ENCODE assay signal across 12 cellular contexts in genomic region chr1:8438449-8438848, GRCh38.
DNase-seq lines count a peak whose midpoint lies in the region; FAIRE-seq and TF ChIP-seq lines count a peak whose summit lies in the region.
"Had no signal": no experiment of that assay in that cellular context is flagged by ENCODE, and none has a peak within 500 bp of the region (broad histone marks: within the 10 kb centered on the region; RNA-seq: fewer than 3 reads in every experiment).

No MANE protein-coding gene starts in this region.

- TF ChIP-seq POLR2A in stomach (IDR thresholded peaks at IDR 0.05) = no peak

- no peak overlapping the region for H2BK15ac ChIP-seq in mesendoderm (replicated peaks; ENCODE audit: low read depth)

- no peak overlapping the region for H2BK120ac ChIP-seq in mesendoderm (ENCODE audit: low read depth, low read length)

- no peaks in the 10 kb centered on the region for H3K9me3 Mint-ChIP-seq in chondrocyte (ENCODE audit: low read depth)

- no peaks in the 10 kb centered on the region for H3K27me3 Mint-ChIP-seq in chondrocyte (ENCODE audit: low read depth)
- H3K27me3 Mint-ChIP-seq: naive thymus-derived CD4-positive, alpha-beta T cell had no signal

- H3K18ac ChIP-seq in mesendoderm (ENCODE audit: low read length) = no peak overlapping the region

- no peaks in the 10 kb centered on the region for H4K20me1 ChIP-seq in Karpas-422 (ENCODE audit: insufficient read depth, low read depth, low read length)

- no peaks in the 10 kb centered on the region for H3K9me2 ChIP-seq in Karpas-422 (replicated peaks; ENCODE audit: insufficient read depth, low read length)

- H3K4me1 ChIP-seq in Karpas-422 (ENCODE audit: low read length) (peaks cover 69% of the 10 kb centered on the region), mesendoderm (ENCODE audit: control insufficient read depth, low read depth, low read length) (peaks cover 4% of the 10 kb centered on the region), stomach (peaks cover 13 to 47% (median 36%) of the 10 kb centered on the region in 4 donors)

- peaks cover 8% of the 10 kb centered on the region for H3K79me1 ChIP-seq in mesendoderm (ENCODE audit: low read length)

- H3K36me3 Mint-ChIP-seq in chondrocyte (ENCODE audit: low read depth) = no peaks in the 10 kb centered on the region

- H3K36me3 ChIP-seq in Karpas-422 (ENCODE audit: insufficient read depth, low read length) (no peaks in the 10 kb centered on the region), mesendoderm (ENCODE audit: control insufficient read depth, insufficient read depth, low read length) (no peaks in the 10 kb centered on the region), stomach (no peaks in the 10 kb centered on the region)

- WGBS in mesendoderm (ENCODE audit: extremely low coverage, insufficient coverage, low lambda C conversion rate) = no CpG with 5 or more reads among the region's 5 CpGs
- 31 to 54% (median 36%) methylated on average over 5 of the region's 5 CpGs for WGBS in stomach, 5 donors

- H2AK5ac ChIP-seq in mesendoderm (ENCODE audit: low read length) = no peak overlapping the region

- peak overlapping the region; percentile 94 for H3K27ac Mint-ChIP-seq in chondrocyte (ENCODE audit: unreplicated experiment)

- DNase-seq in Karpas-422 (peak; percentile 43), chondrocyte (ENCODE audit: low spot score) (no peak), mesendoderm (no peak), stomach (peak; percentile 42), EL (no peak), NCI-H1417 treated with DMSO at 0.1 percent for 48 hours (lab: John Stamatoyannopoulos, UW) (no peak), RCC 7860 (ENCODE audit: low spot score) (no peak), SW480 (ENCODE audit: low spot score) (no peak)
- DNase-seq: activated CD4-positive, alpha-beta T cell treated with anti-CD3 and anti-CD28 coated beads for 4 hours; activated gamma-delta T cell; naive thymus-derived CD4-positive, alpha-beta T cell; stimulated activated CD4-positive, alpha-beta T cell treated with anti-CD3 and anti-CD28 coated beads, Interleukin-4, amount 100 ng/mL, for 1 hour had no signal

- H2AFZ ChIP-seq in Karpas-422 (ENCODE audit: low read length) = no peak overlapping the region

- peak overlapping the region; percentile 76 for H3K4me2 ChIP-seq in Karpas-422 (ENCODE audit: low read depth, low read length, poor library complexity, severe bottlenecking)
- H3K4me2 ChIP-seq in mesendoderm (ENCODE audit: low read length) = no peak overlapping the region

- H3K56ac ChIP-seq in mesendoderm (ENCODE audit: low read length) = no peak overlapping the region

- H3K9ac ChIP-seq in Karpas-422 (ENCODE audit: low read length) = peak overlapping the region; percentile 60
- H3K9ac ChIP-seq in mesendoderm (ENCODE audit: low read length) = no peak overlapping the region

- no peak for TF ChIP-seq EP300 in stomach (IDR thresholded peaks at IDR 0.05)

- H3K4me1 Mint-ChIP-seq in chondrocyte (ENCODE audit: low read depth) = peaks cover 21% of the 10 kb centered on the region

- TF ChIP-seq CTCF in chondrocyte (IDR thresholded peaks at IDR 0.05) (no peak), stomach (IDR thresholded peaks at IDR 0.05) (no peak)

- no peak overlapping the region for H3K4me3 Mint-ChIP-seq in chondrocyte (ENCODE audit: unreplicated experiment)
- H3K4me3 Mint-ChIP-seq: naive thymus-derived CD4-positive, alpha-beta T cell had no signal

- H3K4ac ChIP-seq in mesendoderm (ENCODE audit: low read depth, low read length) = peak overlapping the region; percentile 49

- H3K4me3 ChIP-seq in Karpas-422 (ENCODE audit: low read length) = peak overlapping the region; percentile 54
- no peak overlapping the region for H3K4me3 ChIP-seq in mesendoderm (ENCODE audit: low read length)
- H3K4me3 ChIP-seq in stomach = no peak overlapping the region

- no peak overlapping the region for H4K8ac ChIP-seq in mesendoderm (ENCODE audit: low read depth, low read length)

- FAIRE-seq in RCC 7860 (lab: Jason Lieb, UNC) = no peak

- H3K23ac ChIP-seq in mesendoderm (ENCODE audit: low read length) = no peak overlapping the region

- H3K79me2 ChIP-seq in Karpas-422 (ENCODE audit: low read length) (peaks cover 15% of the 10 kb centered on the region; the same call in 1 of the 2 replicates), mesendoderm (ENCODE audit: control insufficient read depth, insufficient read depth, low read length) (no peaks in the 10 kb centered on the region)

- peak overlapping the region; percentile 96 for H3K27ac ChIP-seq in Karpas-422 (ENCODE audit: low read length)
- no peak overlapping the region for H3K27ac ChIP-seq in mesendoderm (ENCODE audit: low read depth, low read length)
- H3K27ac ChIP-seq in stomach = peak overlapping the region; percentile 31 to 75 (median 73)

- no peak overlapping the region for H2BK5ac ChIP-seq in mesendoderm (ENCODE audit: low read length)

- no peak overlapping the region for H4K5ac ChIP-seq in mesendoderm (ENCODE audit: low read length)

- H3K27me3 ChIP-seq in Karpas-422 (ENCODE audit: low read length) = no peaks in the 10 kb centered on the region
- H3K27me3 ChIP-seq in mesendoderm (ENCODE audit: insufficient read depth, low read length, poor library complexity) = no peaks in the 10 kb centered on the region
- H3K27me3 ChIP-seq in stomach = no peaks in the 10 kb centered on the region

- H3K9me3 ChIP-seq in Karpas-422 (ENCODE audit: low read length) (no peaks in the 10 kb centered on the region), stomach (no peaks in the 10 kb centered on the region)

- intact Hi-C loops in stomach (cut with DNase I; ENCODE audit: low total_unique reads) = no loop called here

Comparison
In these comparisons a context has a peak if more than half of its experiments do, and no peak if none do; other contexts are left out.
1. DNase-seq: peak in Karpas-422 (single experiment) and stomach (single experiment); none in chondrocyte (single experiment), mesendoderm (single experiment), EL (single experiment), NCI-H1417 treated with DMSO at 0.1 percent for 48 hours (single experiment), RCC 7860 (single experiment) and SW480 (single experiment).